ENCODE assay signal across 10 cellular contexts in the genomic region with DNA sequence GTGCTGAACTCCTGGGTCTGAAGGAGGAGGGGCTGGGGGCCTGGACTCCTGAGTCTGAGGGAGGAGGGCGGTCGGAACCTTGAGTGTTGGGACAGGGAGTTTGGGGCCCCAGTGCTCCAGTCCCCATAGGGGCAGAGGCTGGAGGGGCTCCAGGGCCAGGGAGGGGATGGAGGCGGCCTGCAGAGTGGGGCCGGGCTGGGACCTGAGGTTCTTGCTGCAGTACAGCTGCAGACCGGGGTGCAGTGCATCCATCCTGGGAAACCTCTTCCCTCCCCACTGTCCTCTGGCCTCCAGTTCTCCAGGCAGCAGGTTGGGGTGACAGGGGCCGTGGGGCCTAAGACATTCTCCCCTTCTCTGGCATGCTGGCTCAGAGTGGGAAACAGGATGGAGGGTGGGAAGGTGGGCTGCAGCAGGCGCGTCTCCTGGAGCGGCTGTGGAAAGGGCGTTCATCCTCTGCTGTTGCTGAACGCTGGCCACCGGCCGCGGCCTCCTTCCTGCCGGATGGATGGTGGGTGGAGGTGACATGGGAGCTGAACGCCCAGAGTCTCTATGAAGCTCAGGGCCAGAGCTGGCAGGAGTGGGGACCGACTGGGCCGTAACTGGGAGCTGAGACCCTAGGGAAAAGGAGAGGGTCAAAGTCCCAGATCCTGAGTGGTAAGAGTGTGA. TPM values are rescaled to one million over a fixed set of nuclear protein-coding genes. Genes with fewer than 3 reads are reported as not detected.
DNase-seq lines count a peak whose midpoint lies in the region; ATAC-seq and TF ChIP-seq lines count a peak whose summit lies in the region.
"Had no signal": no experiment of that assay in that cellular context is flagged by ENCODE, and none has a peak within 500 bp of the region (broad histone marks: within the 10 kb centered on the region; RNA-seq: fewer than 3 reads in every experiment).

No MANE protein-coding gene starts in this region.

- H3K9me2 ChIP-seq in GM23338 (ENCODE audit: insufficient read depth), result no peaks in the 10 kb centered on the region

- H4K20me1 ChIP-seq in GM23338 (replicated peaks; ENCODE audit: insufficient read depth), result 0 out of 2 replicates have a peak, but pooled peaks cover 4% of the 10 kb centered on the region

- no peak for TF ChIP-seq CTCF in GM23338 (conservative IDR thresholded peaks at IDR 0.05; ENCODE audit: low read depth in 2 of 2)
- no peak for TF ChIP-seq CTCF in gastroesophageal sphincter (IDR thresholded peaks at IDR 0.05)
- no peak for TF ChIP-seq CTCF in retinal pigment epithelial cell (conservative IDR thresholded peaks at IDR 0.05; ENCODE audit: low read depth, low read length)
- no peak for TF ChIP-seq CTCF in thyroid gland (IDR thresholded peaks at IDR 0.05)
- no peak for TF ChIP-seq CTCF in GM10248 (IDR thresholded peaks at IDR 0.05; ENCODE audit: control extremely low read depth, extremely low read depth, low read depth, missing control alignments)

- H3K36me3 Mint-ChIP-seq in GM23338 (ENCODE audit: low read depth), result peaks cover 26% of the 10 kb centered on the region
- H3K36me3 Mint-ChIP-seq in T-cell, result no peaks in the 10 kb centered on the region

- TF ChIP-seq EP300 in gastroesophageal sphincter (IDR thresholded peaks at IDR 0.05), result no peak

- H3K27me3 ChIP-seq in GM23338 (ENCODE audit: insufficient read depth) (no peaks in the 10 kb centered on the region), gastroesophageal sphincter (peaks cover 11% of the 10 kb centered on the region), thyroid gland (no peaks in the 10 kb centered on the region)

- no peaks in the 10 kb centered on the region for H3K9me3 ChIP-seq in gastroesophageal sphincter
- no peaks in the 10 kb centered on the region for H3K9me3 ChIP-seq in thyroid gland

- H3K4me2 ChIP-seq in GM23338, result peak overlapping the region; percentile 78

- H3K4me1 ChIP-seq in GM23338 (ENCODE audit: insufficient read depth) (peaks cover 12% of the 10 kb centered on the region), gastroesophageal sphincter (peaks cover 0 to 42% (median 8%) of the 10 kb centered on the region in 3 donors), thyroid gland (peaks cover 0 to 3% of the 10 kb centered on the region in 2 donors)

- POLR2A ChIA-PET in T-cell (lab: Charles Lee), result no interaction called here
- POLR2A ChIA-PET in GM10248 (lab: Yijun Ruan, JAX), result no interaction called here

- peaks cover 18% of the 10 kb centered on the region for H3K27me3 Mint-ChIP-seq in GM23338 (ENCODE audit: insufficient read depth, low read depth, poor library complexity)
- no peaks in the 10 kb centered on the region for H3K27me3 Mint-ChIP-seq in T-cell

- H2AFZ ChIP-seq in GM23338, result no peak overlapping the region

- 8 to 20% methylated on average over 1 to 9 of the region's 18 CpGs for WGBS in gastroesophageal sphincter (ENCODE audit: low coverage in 1 of 2), 2 donors
- WGBS in thyroid gland, 2 donors, result 53 to 54% methylated on average over 16 of the region's 18 CpGs

- H3K36me3 ChIP-seq in GM23338 (ENCODE audit: insufficient read depth) (peaks cover 14% of the 10 kb centered on the region; the same call in 1 of the 2 replicates), gastroesophageal sphincter (peaks cover 0 to 22% of the 10 kb centered on the region in 2 donors), thyroid gland (no peaks in the 10 kb centered on the region)

- H3K27ac Mint-ChIP-seq in GM23338 (peak overlapping the region; percentile 83; the same call in 1 of the 2 replicates), T-cell (peak overlapping the region; percentile 11 to 52)

- H3K4me3 ChIP-seq in GM23338 (peak overlapping the region; percentile 56), gastroesophageal sphincter (peak overlapping the region in 1 of 2 donors; percentile 87), retinal pigment epithelial cell (ENCODE audit: low read length) (peak overlapping the region; percentile 14), thyroid gland (replicated peaks in 1 of 3) (no peak overlapping the region)

- H3K27ac ChIP-seq in GM23338 (ENCODE audit: low read depth) (no peak overlapping the region), gastroesophageal sphincter (peak overlapping the region in 3 of 4 donors; percentile 89 to 93 (median 92)), thyroid gland (no peak overlapping the region)

- CTCF ChIA-PET in T-cell (lab: Charles Lee) (no interaction called here), GM10248 (lab: Yijun Ruan, JAX) (no interaction called here)

- no peaks in the 10 kb centered on the region for H3K9me3 Mint-ChIP-seq in GM23338
- H3K9me3 Mint-ChIP-seq in T-cell, result no peaks in the 10 kb centered on the region

- intact Hi-C loops in thyroid gland (cut with DNase I), result no loop called here

- H3K79me2 ChIP-seq in GM23338 (replicated peaks; ENCODE audit: insufficient read depth), result 0 out of 2 replicates have a peak, but pooled peaks cover 7% of the 10 kb centered on the region

- DNase-seq in GM23338 (ENCODE audit: low spot score), result peak; percentile 24
- no peak for DNase-seq in T-cell
- no peak for DNase-seq in retinal pigment epithelial cell (ENCODE audit: low read depth)
- no peak for DNase-seq in activated effector memory CD4-positive, alpha-beta T cell treated with Interleukin-2 at 50 U/mL for 16 hours
- DNase-seq in thyroid gland, result no peak
- DNase-seq in GM10248 (ENCODE audit: extremely low spot score), result no peak

- TF ChIP-seq POLR2A in gastroesophageal sphincter (IDR thresholded peaks at IDR 0.05) (no peak), thyroid gland (IDR thresholded peaks at IDR 0.05) (no peak)

- peak overlapping the region; percentile 74 for H3K4me3 Mint-ChIP-seq in GM23338
- peak overlapping the region in 2 of 3 donors; percentile 21 to 48 for H3K4me3 Mint-ChIP-seq in T-cell

- H3F3A ChIP-seq in GM23338 (replicated peaks; ENCODE audit: low read depth), result peaks cover 15% of the 10 kb centered on the region

- peak; percentile 5; the same call in 2 of the 3 replicates for ATAC-seq in GM23338
- no peak for ATAC-seq in T-cell (replicated peaks in 1 of 4)
- ATAC-seq in gastroesophageal sphincter, result no peak
- ATAC-seq: left lobe of liver had no signal

- H3K4me1 Mint-ChIP-seq in GM23338, result peaks cover 26% of the 10 kb centered on the region
- H3K4me1 Mint-ChIP-seq in T-cell, result peaks cover 16 to 23% (median 18%) of the 10 kb centered on the region in 3 donors

TF ChIP-seq in GM23338, 12 proteins besides CTCF, POLR2A, EP300 and RAD21 (continues in another document):
- TF ChIP-seq POLR2AphosphoS5 (IDR thresholded peaks at IDR 0.05; ENCODE audit: low read depth) (no peak), STAT1 (IDR thresholded peaks at IDR 0.05; ENCODE audit: unreplicated experiment) (no peak)
- TF ChIP-seq, protein P1, sequence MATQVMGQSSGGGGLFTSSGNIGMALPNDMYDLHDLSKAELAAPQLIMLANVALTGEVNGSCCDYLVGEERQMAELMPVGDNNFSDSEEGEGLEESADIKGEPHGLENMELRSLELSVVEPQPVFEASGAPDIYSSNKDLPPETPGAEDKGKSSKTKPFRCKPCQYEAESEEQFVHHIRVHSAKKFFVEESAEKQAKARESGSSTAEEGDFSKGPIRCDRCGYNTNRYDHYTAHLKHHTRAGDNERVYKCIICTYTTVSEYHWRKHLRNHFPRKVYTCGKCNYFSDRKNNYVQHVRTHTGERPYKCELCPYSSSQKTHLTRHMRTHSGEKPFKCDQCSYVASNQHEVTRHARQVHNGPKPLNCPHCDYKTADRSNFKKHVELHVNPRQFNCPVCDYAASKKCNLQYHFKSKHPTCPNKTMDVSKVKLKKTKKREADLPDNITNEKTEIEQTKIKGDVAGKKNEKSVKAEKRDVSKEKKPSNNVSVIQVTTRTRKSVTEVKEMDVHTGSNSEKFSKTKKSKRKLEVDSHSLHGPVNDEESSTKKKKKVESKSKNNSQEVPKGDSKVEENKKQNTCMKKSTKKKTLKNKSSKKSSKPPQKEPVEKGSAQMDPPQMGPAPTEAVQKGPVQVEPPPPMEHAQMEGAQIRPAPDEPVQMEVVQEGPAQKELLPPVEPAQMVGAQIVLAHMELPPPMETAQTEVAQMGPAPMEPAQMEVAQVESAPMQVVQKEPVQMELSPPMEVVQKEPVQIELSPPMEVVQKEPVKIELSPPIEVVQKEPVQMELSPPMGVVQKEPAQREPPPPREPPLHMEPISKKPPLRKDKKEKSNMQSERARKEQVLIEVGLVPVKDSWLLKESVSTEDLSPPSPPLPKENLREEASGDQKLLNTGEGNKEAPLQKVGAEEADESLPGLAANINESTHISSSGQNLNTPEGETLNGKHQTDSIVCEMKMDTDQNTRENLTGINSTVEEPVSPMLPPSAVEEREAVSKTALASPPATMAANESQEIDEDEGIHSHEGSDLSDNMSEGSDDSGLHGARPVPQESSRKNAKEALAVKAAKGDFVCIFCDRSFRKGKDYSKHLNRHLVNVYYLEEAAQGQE (IDR thresholded peaks at IDR 0.05; ENCODE audit: unreplicated experiment), result no peak

RNA-seq across cellular contexts. Expression of gene BRSK1, which starts 1.6 kb away (rescaled TPM):
- 11.3 and 17.2 TPM in 2 replicates for total RNA-seq in GM23338 (2014; rRNA removed; shearing (Covaris generic))
- 2.3 and 3.4 TPM in 2 replicates for polyA plus RNA-seq in GM23338 (2016; fragmentation: Nextera tagmentation; extraction: Ambion mirVana)
- 1 to 10 TPM; 2.9 to 5.8 (median 3.9) TPM for total RNA-seq in T-cell
- 10 to 100 TPM in 1 of 4 donors, 1 to 10 TPM in 3; 4.0 to 19.8 (median 8.8) TPM for total RNA-seq in gastroesophageal sphincter
- total RNA-seq in thyroid gland, result 1 to 10 TPM in 1 of 4 donors, under 1 TPM in 1, not detected in 2; 0.83 to 1.2 TPM

RNA-seq across cellular contexts. Expression of gene HSPBP1, which starts 5.4 kb away (rescaled TPM):
- total RNA-seq in GM23338 (2014; rRNA removed; shearing (Covaris generic)), result 91.0 and 91.1 TPM in 2 replicates
- polyA plus RNA-seq in GM23338 (2016; fragmentation: Nextera tagmentation; extraction: Ambion mirVana), result 81.9 and 83.6 TPM in 2 replicates
- 10 to 100 TPM; 16.8 to 27.6 (median 24.7) TPM for total RNA-seq in T-cell
- total RNA-seq in gastroesophageal sphincter, result 10 to 100 TPM; 20.9 to 37.1 (median 26.5) TPM
- total RNA-seq in thyroid gland, result 10 to 100 TPM; 24.2 to 48.4 (median 31.2) TPM

RNA-seq across cellular contexts. Expression of gene PPP6R1, which starts 26.5 kb away (rescaled TPM):
- total RNA-seq in GM23338 (2014; rRNA removed; shearing (Covaris generic)), result 62.5 and 70.8 TPM in 2 replicates
- polyA plus RNA-seq in GM23338 (2016; fragmentation: Nextera tagmentation; extraction: Ambion mirVana), result 22.2 and 24.9 TPM in 2 replicates
- total RNA-seq in T-cell, result 100 to 1,000 TPM; 173 to 208 (median 194) TPM
- 10 to 100 TPM; 32.6 to 79.4 (median 34.0) TPM for total RNA-seq in gastroesophageal sphincter
- total RNA-seq in thyroid gland, result 10 to 100 TPM; 26.1 to 99.8 (median 54.2) TPM

RNA-seq across cellular contexts. Expression of gene TMEM150B, which starts 39.8 kb away (rescaled TPM):
- total RNA-seq in GM23338 (2014; rRNA removed; shearing (Covaris generic)), result not detected in 2 replicates
- polyA plus RNA-seq in GM23338 (2016; fragmentation: Nextera tagmentation; extraction: Ambion mirVana), result 0.29 and 0.40 TPM in 2 replicates
- under 1 TPM in 1 of 5 donors, not detected in 4; 0.47 TPM for total RNA-seq in T-cell
- total RNA-seq in gastroesophageal sphincter, result 10 to 100 TPM in 1 of 4 donors, 1 to 10 TPM in 2, not detected in 1; 2.2 to 12.4 (median 3.3) TPM
- total RNA-seq in thyroid gland, result 1 to 10 TPM in 1 of 4 donors, not detected in 3; 1.3 TPM
- total RNA-seq: bronchial epithelial cell, NCI-H460 had no signal

RNA-seq across cellular contexts. Expression of gene KMT5C, which starts 54.3 kb away (rescaled TPM):
- total RNA-seq in GM23338 (2014; rRNA removed; shearing (Covaris generic)), result 34.3 and 43.2 TPM in 2 replicates
- 12.9 and 14.2 TPM in 2 replicates for polyA plus RNA-seq in GM23338 (2016; fragmentation: Nextera tagmentation; extraction: Ambion mirVana)
- total RNA-seq in T-cell, result 10 to 100 TPM; 24.4 to 71.8 (median 30.7) TPM
- 10 to 100 TPM in 2 of 4 donors, 1 to 10 TPM in 2; 3.4 to 11.2 (median 9.2) TPM for total RNA-seq in gastroesophageal sphincter
- 10 to 100 TPM in 3 of 4 donors, 1 to 10 TPM in 1; 7.5 to 22.0 (median 15.4) TPM for total RNA-seq in thyroid gland

Comparison
In these comparisons a context has a peak if more than half of its experiments do, and no peak if none do; other contexts are left out.
1. H3K27ac ChIP-seq: peak in gastroesophageal sphincter (3 of 4); none in GM23338 (single experiment) and thyroid gland (0 of 3).
2. H3K4me3 ChIP-seq: peak in GM23338 (single experiment) and retinal pigment epithelial cell (single experiment); none in thyroid gland (0 of 3).